ENCODE assay signal across 1 cellular context in genomic region chr19:17209126-17210036, GRCh38.
A peak's percentile ranks its signal among the peaks of the same experiment; 100 is the strongest.
TF ChIP-seq lines count a peak whose summit lies in the region.

No MANE protein-coding gene starts in this region.

TF ChIP-seq in H1, 55 proteins besides CTCF, POLR2A, EP300 and RAD21:
- peak; percentile 77; the same call in 1 of the 2 replicates for TF ChIP-seq SP4 (IDR thresholded peaks at IDR 0.05; ENCODE audit: low read length)
- TF ChIP-seq CBX5 (IDR thresholded peaks at IDR 0.05; ENCODE audit: low read depth, low read length) = no peak
- TF ChIP-seq TAF1 (IDR thresholded peaks at IDR 0.05; ENCODE audit: low read depth, low read length) = peak; percentile 79; the same call in 1 of the 2 replicates
- TF ChIP-seq MAFK (IDR thresholded peaks at IDR 0.05; ENCODE audit: low read depth, low read length) = no peak
- peak; percentile 80; the same call in 1 of the 2 replicates for TF ChIP-seq SP1 (IDR thresholded peaks at IDR 0.05; ENCODE audit: low read depth, low read length)
- peak; percentile 37; the same call in 1 of the 2 replicates for TF ChIP-seq EGR1 (IDR thresholded peaks at IDR 0.05; ENCODE audit: borderline replicate concordance, low read depth, low read length)
- no peak for TF ChIP-seq CEBPB (IDR thresholded peaks at IDR 0.05; ENCODE audit: low read depth, low read length)
- TF ChIP-seq POLR2AphosphoS5 (IDR thresholded peaks at IDR 0.05; ENCODE audit: low read depth, low read length) = peak; percentile 66
- TF ChIP-seq BACH1 (IDR thresholded peaks at IDR 0.05; ENCODE audit: low read length) = no peak
- TF ChIP-seq NRF1 (IDR thresholded peaks at IDR 0.05; ENCODE audit: low read depth, low read length) = no peak
- peak; percentile 65 for TF ChIP-seq TBP (IDR thresholded peaks at IDR 0.05; ENCODE audit: low read depth, low read length)
- TF ChIP-seq CREB1 (IDR thresholded peaks at IDR 0.05) = no peak
- TF ChIP-seq YY1 (IDR thresholded peaks at IDR 0.05; ENCODE audit: low read depth, low read length) = no peak
